8 cellular contexts compared by ENCODE assay signal in genomic region chr6:43454290-43455033, GRCh38. TPM values are rescaled to one million over a fixed set of nuclear protein-coding genes. Genes with fewer than 3 reads are reported as not detected.
DNase-seq lines count a peak whose midpoint lies in the region; ATAC-seq, FAIRE-seq and TF ChIP-seq lines count a peak whose summit lies in the region.

No MANE protein-coding gene starts in this region.

- H3K4me2 ChIP-seq in H1 (ENCODE audit: insufficient read depth in 1 of 2, low read depth in 2 of 2, low read length in 2 of 2): peak overlapping the region; percentile 34 to 98

- H3K79me2 ChIP-seq in H1 (ENCODE audit: control insufficient read depth in 1 of 2, insufficient read depth in 2 of 2, low read length in 2 of 2): no peaks in the 10 kb centered on the region

- peak; percentile 64 for ATAC-seq in HG02798 (IDR thresholded peaks at IDR 0.05; ENCODE audit: poor library complexity, unreplicated experiment)
- ATAC-seq in memory B cell (ENCODE audit: low read depth): peak; percentile 52
- no peak for ATAC-seq in HG03457 (IDR thresholded peaks at IDR 0.05; ENCODE audit: unreplicated experiment)

- no peak overlapping the region for H3K4ac ChIP-seq in H1 (replicated peaks; ENCODE audit: insufficient read length, low read depth, low read length)

- H3K79me1 ChIP-seq in H1 (ENCODE audit: low read depth, low read length): no peaks in the 10 kb centered on the region

- no peaks in the 10 kb centered on the region for H3K9me3 ChIP-seq in H1 (ENCODE audit: insufficient read depth in 2 of 2, low read depth in 1 of 2, low read length in 1 of 2)

- H3K27ac ChIP-seq in H1 (ENCODE audit: low read depth, low read length): no peak overlapping the region

- peaks cover 18% of the 10 kb centered on the region for H3K4me1 Mint-ChIP-seq in memory B cell

- peaks cover 2% of the 10 kb centered on the region for H3K27me3 Mint-ChIP-seq in memory B cell

- H3K36me3 Mint-ChIP-seq in memory B cell: peaks cover 3% of the 10 kb centered on the region

- H3K4me1 ChIP-seq in H1 (replicated peaks in 1 of 4; ENCODE audit: control insufficient read depth in 3 of 4, insufficient read depth in 4 of 4, low read length in 3 of 4): peaks cover 0 to 4% (median 2%) of the 10 kb centered on the region in 4 experiments; a peak in 3 of 7 replicates

- whole genome bisulfite sequencing in H1 (ENCODE audit: extremely low coverage in 1 of 2, insufficient coverage in 1 of 2, insufficient read length in 1 of 2, insufficient replicate concordance in 2 of 2, low coverage in 1 of 2, low lambda C conversion rate in 2 of 2, missing lambda C conversion rate in 1 of 2), 2 experiments: 9% methylated on average over 45 of the region's 51 CpGs; no CpG with 5 or more reads in 1 of the 2 experiments

- H2BK5ac ChIP-seq in H1 (ENCODE audit: low read depth, low read length): no peak overlapping the region

- no peak overlapping the region for H3K23ac ChIP-seq in H1 (ENCODE audit: insufficient read length)

- no peak overlapping the region for H3K56ac ChIP-seq in H1 (replicated peaks; ENCODE audit: insufficient read length, low read depth, low read length)

- peak in 2 of 3 experiments; percentile 93; a peak in 3 of 4 replicates for TF ChIP-seq CTCF in H1 (IDR thresholded peaks at IDR 0.05; ENCODE audit: control extremely low read depth in 1 of 3, insufficient read depth in 1 of 3, low read depth in 1 of 3, low read length in 3 of 3)

- H4K20me1 ChIP-seq in H1 (replicated peaks in 1 of 2; ENCODE audit: control insufficient read depth in 1 of 2, insufficient read depth in 2 of 2, low read length in 2 of 2): peaks cover 0 to 2% of the 10 kb centered on the region in 2 experiments

- H2BK12ac ChIP-seq in H1 (ENCODE audit: low read depth, low read length): no peak overlapping the region

- no peak overlapping the region for H3K18ac ChIP-seq in H1 (ENCODE audit: extremely low read depth, low read length)

- H2AK5ac ChIP-seq in H1 (ENCODE audit: low read depth, low read length): no peak overlapping the region

- H3K14ac ChIP-seq in H1 (ENCODE audit: insufficient read length): no peak overlapping the region

- FAIRE-seq in H1 (lab: Jason Lieb, UNC): no peak

- CTCF ChIA-PET in H1 (lab: Charles Lee; ENCODE audit: partially characterized antibody): interaction anchor here (0.6 to 21.2 kb wide), 17 partner anchors 9 to 120 kb away, joined by 3 to 495 read pairs (median 4); partner anchors contain the start of gene LRRC73

- TF ChIP-seq EP300 in H1 (IDR thresholded peaks at IDR 0.05; ENCODE audit: borderline replicate concordance in 1 of 2, low read depth in 2 of 2, low read length in 2 of 2): no peak

- H3K36me3 ChIP-seq in H1 (ENCODE audit: control insufficient read depth in 2 of 4, insufficient read depth in 4 of 4, low read length in 3 of 4): peaks cover 0 to 7% (median under 1%) of the 10 kb centered on the region in 4 experiments; a peak in 4 of 8 replicates

- POLR2A ChIA-PET in H1 (lab: Charles Lee; ENCODE audit: partially characterized antibody): interaction anchor here (1.1 to 4.3 kb wide), 3 partner anchors 41 to 53 kb away, joined by 3 to 43 read pairs (median 5); partner anchors contain the start of gene LRRC73

- H3K9ac ChIP-seq in H1 (replicated peaks in 1 of 4; ENCODE audit: extremely low read depth in 1 of 4, low read depth in 3 of 4, low read length in 3 of 4): no peak overlapping the region

- peak overlapping the region; percentile 19 to 63 (median 34) for H3K4me3 ChIP-seq in H1 (ENCODE audit: extremely low read depth in 1 of 4, insufficient read depth in 2 of 4, low read depth in 3 of 4, low read length in 4 of 4)

- peaks cover 7 to 25% (median 19%) of the 10 kb centered on the region in 4 experiments for H3K27me3 ChIP-seq in H1 (replicated peaks in 1 of 4; ENCODE audit: control insufficient read depth in 3 of 4, extremely low read depth in 1 of 4, insufficient read depth in 3 of 4, low read length in 3 of 4)

- no peak overlapping the region for H2AFZ ChIP-seq in H1 (ENCODE audit: low read length)

- TF ChIP-seq POLR2A in H1 (IDR thresholded peaks at IDR 0.05; ENCODE audit: control extremely low read depth in 1 of 2, low read depth in 2 of 2, low read length in 2 of 2): no peak

- peak overlapping the region; percentile 62 for H4K8ac ChIP-seq in H1 (ENCODE audit: extremely low read depth, insufficient read depth, low read length)

- H2BK20ac ChIP-seq in H1 (ENCODE audit: low read length): no peak overlapping the region

- peak overlapping the region; percentile 69 for H3K27ac Mint-ChIP-seq in memory B cell

- no peak overlapping the region for H4K5ac ChIP-seq in H1 (ENCODE audit: insufficient read length, low read depth, low read length)

- TF ChIP-seq RAD21 in H1 (IDR thresholded peaks at IDR 0.05 in 1 of 2, conservative IDR thresholded peaks at IDR 0.05 in 1 of 2; ENCODE audit: low read depth in 2 of 2, low read length in 2 of 2): peak; percentile 72 to 84

- H3K4me3 Mint-ChIP-seq in memory B cell: peak overlapping the region; percentile 91

- 0 out of 2 replicates have a peak overlapping the region, but pooled peaks have one; percentile 0 for H2BK15ac ChIP-seq in H1 (ENCODE audit: low read length)

- H4K91ac ChIP-seq in H1 (replicated peaks; ENCODE audit: insufficient read length, low read length): no peak overlapping the region

- peak; percentile 21 for DNase-seq in DMS 273 treated with DMSO at 0.1 percent for 48 hours (lab: John Stamatoyannopoulos, UW)
- peak; percentile 40 to 56 for DNase-seq in NOMO-1 (lab: John Stamatoyannopoulos, UW; ENCODE audit: unreplicated experiment in 2 of 2)
- DNase-seq in activated CD8-positive, alpha-beta memory T cell treated with anti-CD3 and anti-CD28 coated beads, Interleukin-2, amount 50 U/mL, for 1 hour (ENCODE audit: extremely low read depth): peak; percentile 19
- peak; percentile 54 to 98 for DNase-seq in H1 (ENCODE audit: low read depth in 1 of 2, low spot score in 2 of 2)
- peak; percentile 51 to 73 for DNase-seq in memory B cell (ENCODE audit: low spot score in 2 of 2)
- DNase-seq in stimulated activated CD4-positive, alpha-beta T cell treated with anti-CD3 and anti-CD28 coated beads, TNF-alpha, amount 100 ng/mL, for 4 hours (ENCODE audit: low read depth in 3 of 3): peak; percentile 34 to 59 (median 42)

- no peaks in the 10 kb centered on the region for H3K9me3 Mint-ChIP-seq in memory B cell

- H3K23me2 ChIP-seq in H1 (ENCODE audit: low read depth, low read length): peaks cover 9% of the 10 kb centered on the region; the same call in 1 of the 2 replicates

- no peak overlapping the region for H2BK120ac ChIP-seq in H1 (replicated peaks; ENCODE audit: low read depth, low read length)

TF ChIP-seq in H1, 55 proteins besides CTCF, POLR2A, EP300 and RAD21 (continues in another document):
- peak; percentile 12; the same call in 1 of the 2 replicates for TF ChIP-seq CREB1 (IDR thresholded peaks at IDR 0.05)
- TF ChIP-seq KDM4A (IDR thresholded peaks at IDR 0.05; ENCODE audit: low read depth, low read length, severe bottlenecking): peak; percentile 66
- TF ChIP-seq KDM1A (IDR thresholded peaks at IDR 0.05; ENCODE audit: borderline replicate concordance, low read length): peak; percentile 52; the same call in 1 of the 2 replicates
- TF ChIP-seq POU5F1 (IDR thresholded peaks at IDR 0.05; ENCODE audit: low read depth, low read length): no peak
- no peak for TF ChIP-seq MAFK (IDR thresholded peaks at IDR 0.05; ENCODE audit: low read depth, low read length)

RNA-seq across cellular contexts. Expression of gene DLK2, which starts 0.9 kb away (rescaled TPM):
- total RNA-seq in H1 (2021; fragmentation: NEBNext Ultra II Directional; extraction: Animal tissue kit (Norgen Biotek cat#: 25700)): 0.37 and 0.67 TPM in 2 replicates
- polyA plus RNA-seq in H1 (2011; rRNA removed): 0.80 and 1.6 TPM in 2 replicates
- polyA plus RNA-seq in H1 (2011; cell fraction: cytosol; rRNA removed): 1.0 TPM
- 1.2 TPM for polyA plus RNA-seq in H1 (2011; cell fraction: nucleus; rRNA removed)
- polyA plus RNA-seq in H1 (2012, experiment 1 of 2): 0.25 to 0.88 TPM (median 0.55 TPM) in 4 replicates
- polyA plus RNA-seq in H1 (2012, experiment 2 of 2): 1.2 TPM
- polyA plus RNA-seq in H1 (2013, experiment 1 of 2): 0.47 TPM
- 0.37 TPM for polyA plus RNA-seq in H1 (2013, experiment 2 of 2)
- 0.15 and 0.22 TPM in 2 replicates for polyA minus RNA-seq in H1 (2011; rRNA and poly(A)+ RNA removed)
- not detected for polyA minus RNA-seq in H1 (2011; cell fraction: cytosol; rRNA and poly(A)+ RNA removed)
- polyA minus RNA-seq in H1 (2011; cell fraction: nucleus; rRNA and poly(A)+ RNA removed): not detected

RNA-seq across cellular contexts. Expression of gene TJAP1, which starts 22.9 kb away (rescaled TPM):
- 36.8 and 40.4 TPM in 2 replicates for total RNA-seq in H1 (2021; fragmentation: NEBNext Ultra II Directional; extraction: Animal tissue kit (Norgen Biotek cat#: 25700))
- 30.7 and 50.1 TPM in 2 replicates for polyA plus RNA-seq in H1 (2011; rRNA removed)
- 31.0 TPM for polyA plus RNA-seq in H1 (2011; cell fraction: cytosol; rRNA removed)
- 80.4 TPM for polyA plus RNA-seq in H1 (2011; cell fraction: nucleus; rRNA removed)
- 25.7 to 35.7 TPM (median 33.7 TPM) in 4 replicates for polyA plus RNA-seq in H1 (2012, experiment 1 of 2)
- polyA plus RNA-seq in H1 (2012, experiment 2 of 2): 28.5 TPM
- polyA plus RNA-seq in H1 (2013, experiment 1 of 2): 29.1 TPM
- polyA plus RNA-seq in H1 (2013, experiment 2 of 2): 26.5 TPM
- polyA minus RNA-seq in H1 (2011; rRNA and poly(A)+ RNA removed): 15.9 and 17.5 TPM in 2 replicates
- 14.8 TPM for polyA minus RNA-seq in H1 (2011; cell fraction: cytosol; rRNA and poly(A)+ RNA removed)
- polyA minus RNA-seq in H1 (2011; cell fraction: nucleus; rRNA and poly(A)+ RNA removed): 19.9 TPM

RNA-seq across cellular contexts. Expression of gene ABCC10, which starts 27.1 kb away (rescaled TPM):
- 21.0 and 24.6 TPM in 2 replicates for total RNA-seq in H1 (2021; fragmentation: NEBNext Ultra II Directional; extraction: Animal tissue kit (Norgen Biotek cat#: 25700))
- polyA plus RNA-seq in H1 (2011; rRNA removed): 15.5 and 22.3 TPM in 2 replicates
- 13.9 TPM for polyA plus RNA-seq in H1 (2011; cell fraction: cytosol; rRNA removed)
- 52.6 TPM for polyA plus RNA-seq in H1 (2011; cell fraction: nucleus; rRNA removed)
- polyA plus RNA-seq in H1 (2012, experiment 1 of 2): 15.1 to 19.4 TPM (median 15.8 TPM) in 4 replicates
- 16.5 TPM for polyA plus RNA-seq in H1 (2012, experiment 2 of 2)
- polyA plus RNA-seq in H1 (2013, experiment 1 of 2): 20.3 TPM
- polyA plus RNA-seq in H1 (2013, experiment 2 of 2): 19.2 TPM
- polyA minus RNA-seq in H1 (2011; rRNA and poly(A)+ RNA removed): 10.9 and 14.8 TPM in 2 replicates
- polyA minus RNA-seq in H1 (2011; cell fraction: cytosol; rRNA and poly(A)+ RNA removed): 11.5 TPM
- 25.2 TPM for polyA minus RNA-seq in H1 (2011; cell fraction: nucleus; rRNA and poly(A)+ RNA removed)

RNA-seq across cellular contexts. Expression of gene LRRC73, which starts 55.7 kb away (rescaled TPM):
- 0.26 and 0.69 TPM in 2 replicates for total RNA-seq in H1 (2021; fragmentation: NEBNext Ultra II Directional; extraction: Animal tissue kit (Norgen Biotek cat#: 25700))
- 0.24 and 0.25 TPM in 2 replicates for polyA plus RNA-seq in H1 (2011; rRNA removed)
- 0.22 TPM for polyA plus RNA-seq in H1 (2011; cell fraction: cytosol; rRNA removed)
- 0.21 TPM for polyA plus RNA-seq in H1 (2011; cell fraction: nucleus; rRNA removed)
- 0.15 to 0.60 TPM (median 0.34 TPM) in 4 replicates for polyA plus RNA-seq in H1 (2012, experiment 1 of 2)
- polyA plus RNA-seq in H1 (2012, experiment 2 of 2): 0.45 TPM
- polyA plus RNA-seq in H1 (2013, experiment 1 of 2): 0.24 TPM
- 0.20 TPM for polyA plus RNA-seq in H1 (2013, experiment 2 of 2)
- polyA minus RNA-seq in H1 (2011; rRNA and poly(A)+ RNA removed): 0.22 TPM in 2 replicates
- 0.88 TPM for polyA minus RNA-seq in H1 (2011; cell fraction: cytosol; rRNA and poly(A)+ RNA removed)
- polyA minus RNA-seq in H1 (2011; cell fraction: nucleus; rRNA and poly(A)+ RNA removed): 1.1 TPM

Comparison
In these comparisons a context has a peak if more than half of its experiments do, and no peak if none do; other contexts are left out.
1. DNase-seq: peak in every context shown above with its lines; median percentile 76 in H1; 62 in memory B cell; 48 in NOMO-1; 42 in stimulated activated CD4-positive, alpha-beta T cell treated with anti-CD3 and anti-CD28 coated beads, TNF-alpha, amount 100 ng/mL, for 4 hours; 21 in DMS 273 treated with DMSO at 0.1 percent for 48 hours; 19 in activated CD8-positive, alpha-beta memory T cell treated with anti-CD3 and anti-CD28 coated beads, Interleukin-2, amount 50 U/mL, for 1 hour.